ENCODE assay signal across 8 cellular contexts in genomic region chr19:12484371-12485322, GRCh38. TPM values are rescaled to one million over a fixed set of nuclear protein-coding genes. Genes with fewer than 3 reads are reported as not detected.
A peak's percentile ranks its signal among the peaks of the same experiment; 100 is the strongest.
DNase-seq lines count a peak whose midpoint lies in the region; ATAC-seq and TF ChIP-seq lines count a peak whose summit lies in the region.

TSS of gene ZNF709 (minus strand) at chr19:12484816. CDS start at chr19:12484657, 159 bp downstream.

- H3K27ac Mint-ChIP-seq in activated CD4-positive, alpha-beta memory T cell treated with anti-CD3 and anti-CD28 coated beads, Interleukin-2, amount 10 ng/mL, durations not matched to agents 7 days and 5 days = peak within 1 kb of the TSS; percentile 28

- H3K36me3 ChIP-seq in duodenal mucosa (ENCODE audit: control insufficient read depth in 1 of 2, insufficient read depth in 2 of 2, low read length in 2 of 2) = no peaks in the 10 kb centered on the region

- peak within 1 kb of the TSS; percentile 75 to 87 for H3K9ac ChIP-seq in duodenal mucosa (ENCODE audit: low read depth in 1 of 2, low read length in 2 of 2)

- TF ChIP-seq POLR2A in lower leg skin (IDR thresholded peaks at IDR 0.05) = no peak

- peaks cover 26% of the 10 kb centered on the region for H3K4me1 Mint-ChIP-seq in activated CD4-positive, alpha-beta memory T cell treated with anti-CD3 and anti-CD28 coated beads, Interleukin-2, amount 10 ng/mL, durations not matched to agents 7 days and 5 days

- peak within 1 kb of the TSS; percentile 86 for H3K4me3 Mint-ChIP-seq in activated CD4-positive, alpha-beta memory T cell treated with anti-CD3 and anti-CD28 coated beads, Interleukin-2, amount 10 ng/mL, durations not matched to agents 7 days and 5 days

- no peaks in the 10 kb centered on the region for H3K27me3 Mint-ChIP-seq in activated CD4-positive, alpha-beta memory T cell treated with anti-CD3 and anti-CD28 coated beads, Interleukin-2, amount 10 ng/mL, durations not matched to agents 7 days and 5 days

- peak; percentile 98 for ATAC-seq in GM19025 (IDR thresholded peaks at IDR 0.05; ENCODE audit: low read depth, unreplicated experiment)
- ATAC-seq in HG03354 (IDR thresholded peaks at IDR 0.05; ENCODE audit: poor library complexity, severe bottlenecking, unreplicated experiment) = peak; percentile 96

- H3K27ac ChIP-seq in duodenal mucosa (ENCODE audit: low read depth, low read length) = peak within 1 kb of the TSS; percentile 55

- H3K4me3 ChIP-seq in duodenal mucosa (ENCODE audit: low read depth in 1 of 2, low read length in 2 of 2) (peak within 1 kb of the TSS; percentile 90 to 95), lower leg skin (ENCODE audit: low read depth, poor library complexity, severe bottlenecking) (peak within 1 kb of the TSS; percentile 82)

- H3K9me3 Mint-ChIP-seq in activated CD4-positive, alpha-beta memory T cell treated with anti-CD3 and anti-CD28 coated beads, Interleukin-2, amount 10 ng/mL, durations not matched to agents 7 days and 5 days = peaks cover 10% of the 10 kb centered on the region

- CTCF ChIA-PET in activated CD4-positive, alpha-beta memory T cell treated with anti-CD3 and anti-CD28 coated beads, Interleukin-2, amount 10 ng/mL, durations not matched to agents 7 days and 5 days (lab: Charles Lee) = no interaction called here

- intact Hi-C loops in lower leg skin (cut with DNase I; ENCODE audit: low total_unique reads) = no loop called here

- peaks cover 8% of the 10 kb centered on the region for H3K36me3 Mint-ChIP-seq in activated CD4-positive, alpha-beta memory T cell treated with anti-CD3 and anti-CD28 coated beads, Interleukin-2, amount 10 ng/mL, durations not matched to agents 7 days and 5 days (ENCODE audit: low read depth)

- TF ChIP-seq CTCF in lower leg skin (IDR thresholded peaks at IDR 0.05) = no peak

- DNase-seq in AML-193 (lab: John Stamatoyannopoulos, UW) (peak; percentile 66 to 77), NCI-H524 treated with DMSO at 0.1 percent for 48 hours (lab: John Stamatoyannopoulos, UW) (peak; percentile 74), lower leg skin (ENCODE audit: low spot score in 2 of 2) (peak; percentile 92 to 98)
- peak; percentile 87 for DNase-seq in activated CD4-positive, alpha-beta memory T cell treated with anti-CD3 and anti-CD28 coated beads, Interleukin-2, amount 10 ng/mL, durations not matched to agents 7 days and 5 days
- DNase-seq in stimulated activated CD4-positive, alpha-beta T cell treated with anti-CD3 and anti-CD28 coated beads, Interleukin-4, amount 100 ng/mL, for 24 hours = peak; percentile 90

- peaks cover 3 to 5% of the 10 kb centered on the region in 2 donors for H3K4me1 ChIP-seq in duodenal mucosa (ENCODE audit: control insufficient read depth in 1 of 2, insufficient read depth in 2 of 2, low read length in 2 of 2)

- H3K9me3 ChIP-seq in duodenal mucosa (ENCODE audit: control insufficient read depth in 1 of 2, low read length in 2 of 2) = no peaks in the 10 kb centered on the region

- POLR2A ChIA-PET in activated CD4-positive, alpha-beta memory T cell treated with anti-CD3 and anti-CD28 coated beads, Interleukin-2, amount 10 ng/mL, durations not matched to agents 7 days and 5 days (lab: Charles Lee) = interaction anchor here (0.6 to 1.7 kb wide), 5 partner anchors 11 to 190 kb away, joined by 3 to 8 read pairs (median 4); partner anchors contain the start of genes ZNF44, ZNF563 and ZNF564

- WGBS in lower leg skin, 2 donors = 1 to 2% methylated on average over 35 to 57 of the region's 63 CpGs

- H3K27me3 ChIP-seq in duodenal mucosa (ENCODE audit: control insufficient read depth in 1 of 2, insufficient read depth in 2 of 2, low read length in 2 of 2) = no peaks in the 10 kb centered on the region

RNA-seq across cellular contexts. Expression of gene ZNF709, which starts in this region (rescaled TPM):
- total RNA-seq in activated CD4-positive, alpha-beta memory T cell treated with anti-CD3 and anti-CD28 coated beads, Interleukin-2, amount 10 ng/mL, durations not matched to agents 7 days and 5 days = 1 to 10 TPM; 1.8 to 3.0 TPM
- 1 to 10 TPM; 1.7 to 3.1 (median 2.8) TPM for total RNA-seq in lower leg skin

Comparison
In these comparisons a context has a peak if more than half of its experiments do, and no peak if none do; other contexts are left out.
1. Peak in every context shown above with its lines: DNase-seq, ATAC-seq, H3K4me3 ChIP-seq and H3K27ac ChIP-seq.